ENCODE assay signal across 8 cellular contexts in the genomic region with DNA sequence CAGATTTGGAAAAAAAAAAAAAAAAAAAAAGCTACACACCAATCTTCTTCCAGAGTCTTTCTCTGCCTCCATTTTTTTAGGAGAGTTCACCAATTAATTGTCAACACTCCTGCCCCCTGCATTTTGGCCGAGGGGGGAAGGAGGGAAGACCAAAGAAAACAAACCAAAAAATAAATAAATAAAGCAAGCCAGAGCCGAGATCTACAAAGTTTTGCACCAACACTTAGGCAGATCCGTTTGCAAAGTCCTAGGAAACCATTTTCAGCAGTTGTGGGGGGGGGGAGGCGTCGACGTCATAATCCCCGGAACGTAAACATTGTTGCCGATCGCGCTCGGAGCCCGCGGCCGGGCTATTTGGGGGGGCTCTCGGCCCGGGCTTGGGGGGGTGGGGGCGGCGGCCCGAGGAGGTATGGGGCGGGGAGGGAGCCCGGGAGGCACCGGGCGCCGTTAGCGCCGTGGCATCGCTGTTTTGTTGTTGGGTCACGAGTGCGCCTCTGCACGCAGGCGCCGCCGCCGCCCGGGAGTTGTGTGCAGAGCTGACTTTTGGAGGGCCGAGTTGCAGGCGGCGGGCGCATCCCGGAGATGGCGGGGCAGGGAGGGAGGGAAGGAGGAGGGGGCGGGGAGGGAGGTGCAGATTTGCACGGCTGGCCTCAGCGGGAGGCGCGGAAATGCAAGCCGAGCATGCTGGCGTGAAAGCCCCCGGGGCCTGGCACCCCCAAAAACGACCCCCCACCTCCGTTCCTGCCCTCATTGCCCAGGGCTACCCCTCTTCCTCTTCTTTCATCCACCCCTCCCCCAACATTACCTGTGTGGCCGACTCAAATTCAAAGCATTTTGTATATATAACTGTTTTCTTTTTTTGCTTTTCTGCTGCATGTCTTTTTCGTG. TPM values are rescaled to one million over a fixed set of nuclear protein-coding genes. Genes with fewer than 3 reads are reported as not detected.
DNase-seq lines count a peak whose midpoint lies in the region; ATAC-seq and TF ChIP-seq lines count a peak whose summit lies in the region.

No MANE protein-coding gene starts in this region.

- H3K4me1 ChIP-seq in cardiac muscle cell (ENCODE audit: low read depth) (peaks cover 48% of the 10 kb centered on the region), parathyroid adenoma (peaks cover 23% of the 10 kb centered on the region)

- H3K9me3 ChIP-seq in cardiac muscle cell (ENCODE audit: low read depth): no peaks in the 10 kb centered on the region
- no peaks in the 10 kb centered on the region for H3K9me3 ChIP-seq in parathyroid adenoma (ENCODE audit: control insufficient read depth, low read length)

- peak overlapping the region; percentile 95 for H3K4me2 ChIP-seq in parathyroid adenoma (ENCODE audit: low read length)

- no peaks in the 10 kb centered on the region for H3K9me3 Mint-ChIP-seq in activated naive CD8-positive, alpha-beta T cell treated with anti-CD3 and anti-CD28 coated beads for 36 hours
- no peaks in the 10 kb centered on the region for H3K9me3 Mint-ChIP-seq in type B pancreatic cell

- H3K27ac Mint-ChIP-seq in activated naive CD8-positive, alpha-beta T cell treated with anti-CD3 and anti-CD28 coated beads for 36 hours: peak overlapping the region; percentile 96
- H3K27ac Mint-ChIP-seq in type B pancreatic cell: peak overlapping the region; percentile 92

- POLR2A ChIA-PET in GM10248 (lab: Yijun Ruan, JAX): no interaction called here

- no peaks in the 10 kb centered on the region for H3K79me2 ChIP-seq in parathyroid adenoma

- CTCF ChIA-PET in GM10248 (lab: Yijun Ruan, JAX): interaction anchor here (0.7 to 4.2 kb wide), 8 partner anchors 11 to 103 kb away, joined by 3 to 16 read pairs (median 3); partner anchors contain the start of gene ORAI1

- H3K4me3 Mint-ChIP-seq in activated naive CD8-positive, alpha-beta T cell treated with anti-CD3 and anti-CD28 coated beads for 36 hours: peak overlapping the region; percentile 92
- peak overlapping the region; percentile 96 for H3K4me3 Mint-ChIP-seq in type B pancreatic cell

- no peaks in the 10 kb centered on the region for H3K27me3 Mint-ChIP-seq in activated naive CD8-positive, alpha-beta T cell treated with anti-CD3 and anti-CD28 coated beads for 36 hours
- no peaks in the 10 kb centered on the region for H3K27me3 Mint-ChIP-seq in type B pancreatic cell

- no peaks in the 10 kb centered on the region for H3K36me3 Mint-ChIP-seq in activated naive CD8-positive, alpha-beta T cell treated with anti-CD3 and anti-CD28 coated beads for 36 hours
- no peaks in the 10 kb centered on the region for H3K36me3 Mint-ChIP-seq in type B pancreatic cell

- H3K27me3 ChIP-seq in cardiac muscle cell (no peaks in the 10 kb centered on the region), parathyroid adenoma (ENCODE audit: control insufficient read depth, insufficient read depth, low read length) (no peaks in the 10 kb centered on the region)

- DNase-seq in GM10248 (ENCODE audit: extremely low spot score) (peak; percentile 71), LNCaP clone FGC (ENCODE audit: low read depth) (no peak), cardiac muscle cell (ENCODE audit: low read depth in 1 of 2, low spot score in 1 of 2) (peak; percentile 78 to 85), type B pancreatic cell (ENCODE audit: extremely low spot score, unreplicated experiment) (peak; percentile 80)
- DNase-seq in activated naive CD8-positive, alpha-beta T cell treated with anti-CD3 and anti-CD28 coated beads for 36 hours: peak; percentile 73

- ATAC-seq in SK-N-SH treated with all-trans-retinoic acid at 6 μM for 48 hours (peak; percentile 68), GM18870 (IDR thresholded peaks at IDR 0.05; ENCODE audit: unreplicated experiment) (no peak)

- TF ChIP-seq CTCF in GM10248 (IDR thresholded peaks at IDR 0.05; ENCODE audit: control extremely low read depth, extremely low read depth, low read depth, missing control alignments) (no peak), LNCaP clone FGC (IDR thresholded peaks at IDR 0.05; ENCODE audit: control insufficient read depth, extremely low read depth, insufficient read depth) (no peak), cardiac muscle cell (IDR thresholded peaks at IDR 0.05; ENCODE audit: low read depth, low read length) (no peak), parathyroid adenoma (IDR thresholded peaks at IDR 0.05) (no peak), type B pancreatic cell (conservative IDR thresholded peaks at IDR 0.05) (no peak)

- H3K27ac ChIP-seq in cardiac muscle cell: peak overlapping the region; percentile 96
- peak overlapping the region; percentile 86 for H3K27ac ChIP-seq in parathyroid adenoma

- H3K4me1 Mint-ChIP-seq in activated naive CD8-positive, alpha-beta T cell treated with anti-CD3 and anti-CD28 coated beads for 36 hours: peaks cover 27% of the 10 kb centered on the region
- H3K4me1 Mint-ChIP-seq in type B pancreatic cell (ENCODE audit: unreplicated experiment): peaks cover 46% of the 10 kb centered on the region

- peak overlapping the region; percentile 56 for H2AFZ ChIP-seq in parathyroid adenoma

- peak overlapping the region; percentile 40 for H3K9ac ChIP-seq in parathyroid adenoma

- H3K36me3 ChIP-seq in cardiac muscle cell: peaks cover 1% of the 10 kb centered on the region
- H3K36me3 ChIP-seq in parathyroid adenoma (ENCODE audit: control insufficient read depth, insufficient read depth, low read length): no peaks in the 10 kb centered on the region

- H3K4me3 ChIP-seq in LNCaP clone FGC (ENCODE audit: low read depth, low read length): peak overlapping the region; percentile 70
- H3K4me3 ChIP-seq in cardiac muscle cell: peak overlapping the region; percentile 48
- H3K4me3 ChIP-seq in parathyroid adenoma (ENCODE audit: low read depth, low read length): peak overlapping the region; percentile 76

TF ChIP-seq in SK-N-SH treated with all-trans-retinoic acid at 6 μM for 48 hours, 23 proteins besides CTCF, POLR2A, EP300 and RAD21:
- 0 out of 2 replicates have a peak, but pooled peaks have one; percentile 23 for TF ChIP-seq PATZ1 (CRISPR knock-in tag; IDR thresholded peaks at IDR 0.05; ENCODE audit: borderline replicate concordance)
- no peak for TF ChIP-seq ZFP30 (CRISPR knock-in tag; IDR thresholded peaks at IDR 0.05)

RNA-seq across cellular contexts. Expression of gene KDM2B, which starts 0.6 kb away (rescaled TPM):
- total RNA-seq in activated naive CD8-positive, alpha-beta T cell treated with anti-CD3 and anti-CD28 coated beads for 36 hours: 10 to 100 TPM; 55.3 to 57.3 TPM
- total RNA-seq in cardiac muscle cell (70.5 and 82.1 TPM in 2 replicates), type B pancreatic cell (ENCODE audit: low replicate concordance) (36.9 and 51.7 TPM in 2 replicates)
- 30.8 and 35.8 TPM in 2 replicates for polyA plus RNA-seq in cardiac muscle cell

RNA-seq across cellular contexts. Expression of gene ORAI1, which starts 46.1 kb away (rescaled TPM):
- 10 to 100 TPM; 44.0 to 44.4 TPM for total RNA-seq in activated naive CD8-positive, alpha-beta T cell treated with anti-CD3 and anti-CD28 coated beads for 36 hours
- total RNA-seq in cardiac muscle cell: 36.7 and 41.5 TPM in 2 replicates
- 63.4 and 72.2 TPM in 2 replicates for polyA plus RNA-seq in cardiac muscle cell
- 10.5 and 12.9 TPM in 2 replicates for total RNA-seq in type B pancreatic cell (ENCODE audit: low replicate concordance)
